ENCODE assay signal across 14 cellular contexts in genomic region chr20:62137092-62137384, GRCh38. TPM values are rescaled to one million over a fixed set of nuclear protein-coding genes. Genes with fewer than 3 reads are reported as not detected.
DNase-seq lines count a peak whose midpoint lies in the region; ATAC-seq and TF ChIP-seq lines count a peak whose summit lies in the region.
"Had no signal": no experiment of that assay in that cellular context is flagged by ENCODE, and none has a peak within 500 bp of the region (broad histone marks: within the 10 kb centered on the region; RNA-seq: fewer than 3 reads in every experiment).

No MANE protein-coding gene starts in this region.

- intact Hi-C loops in activated CD4-positive, alpha-beta T cell treated with anti-CD3 and anti-CD28 coated beads for 36 hours (cut with DNase I, micrococcal nuclease): loop anchor here (1.0 to 5.0 kb wide), 4 partner anchors 70 to 127 kb away; no protein-coding TSS in a partner anchor

- H3K27ac Mint-ChIP-seq in activated CD4-positive, alpha-beta T cell treated with anti-CD3 and anti-CD28 coated beads for 36 hours: peak overlapping the region; percentile 75
- H3K27ac Mint-ChIP-seq in activated T-helper 17 cell treated with anti-CD3 and anti-CD28 coated beads, Interleukin-2, amount 50 U/mL, for 72 hours: peak overlapping the region; percentile 39
- peak overlapping the region in 2 of 3 experiments; percentile 14 to 56 for H3K27ac Mint-ChIP-seq in nephron

- peaks cover 28% of the 10 kb centered on the region for H4K20me1 ChIP-seq in DOHH2 (ENCODE audit: control insufficient read depth, insufficient read depth, low read depth, low read length)

- POLR2A ChIA-PET in activated CD4-positive, alpha-beta T cell treated with anti-CD3 and anti-CD28 coated beads for 36 hours (lab: Charles Lee): no interaction called here

- peaks cover 99% of the 10 kb centered on the region for H3K36me3 ChIP-seq in DOHH2 (ENCODE audit: control insufficient read depth, low read length)

- no peaks in the 10 kb centered on the region for H3K27me3 ChIP-seq in DOHH2 (ENCODE audit: control insufficient read depth, low read length)
- H3K27me3 ChIP-seq: dorsolateral prefrontal cortex had no signal

- H3K9me2 ChIP-seq in DOHH2 (replicated peaks; ENCODE audit: control insufficient read depth, low read length): no peaks in the 10 kb centered on the region

- no peak overlapping the region for H3K27ac ChIP-seq in DOHH2 (ENCODE audit: low read depth, low read length)
- H3K27ac ChIP-seq: A549, thoracic aorta had no signal

- H3K4me3 Mint-ChIP-seq in activated CD4-positive, alpha-beta T cell treated with anti-CD3 and anti-CD28 coated beads for 36 hours: no peak overlapping the region
- no peak overlapping the region for H3K4me3 Mint-ChIP-seq in activated T-helper 17 cell treated with anti-CD3 and anti-CD28 coated beads, Interleukin-2, amount 50 U/mL, for 72 hours
- H3K4me3 Mint-ChIP-seq in nephron: peak overlapping the region in 1 of 3 experiments; percentile 19
- H3K4me3 Mint-ChIP-seq: activated T-cell treated with anti-CD3 and anti-CD28 coated beads, Interleukin-2, amount 50 U/mL, for 72 hours had no signal

- no peaks in the 10 kb centered on the region for H3K27me3 Mint-ChIP-seq in activated CD4-positive, alpha-beta T cell treated with anti-CD3 and anti-CD28 coated beads for 36 hours
- H3K27me3 Mint-ChIP-seq in activated T-helper 17 cell treated with anti-CD3 and anti-CD28 coated beads, Interleukin-2, amount 50 U/mL, for 72 hours: no peaks in the 10 kb centered on the region
- H3K27me3 Mint-ChIP-seq in nephron (ENCODE audit: low read depth): peaks cover 3% of the 10 kb centered on the region

- peaks cover 45% of the 10 kb centered on the region for H3K4me1 Mint-ChIP-seq in activated CD4-positive, alpha-beta T cell treated with anti-CD3 and anti-CD28 coated beads for 36 hours
- H3K4me1 Mint-ChIP-seq in activated T-helper 17 cell treated with anti-CD3 and anti-CD28 coated beads, Interleukin-2, amount 50 U/mL, for 72 hours: peaks cover 27% of the 10 kb centered on the region
- H3K4me1 Mint-ChIP-seq in nephron: peaks cover 18% of the 10 kb centered on the region

- no peak for ATAC-seq in activated CD4-positive, alpha-beta T cell treated with anti-CD3 and anti-CD28 coated beads for 36 hours
- ATAC-seq in activated T-helper 17 cell treated with anti-CD3 and anti-CD28 coated beads, Interleukin-2, amount 50 U/mL, for 72 hours (replicated peaks): no peak

- peaks cover 71% of the 10 kb centered on the region for H3K36me3 Mint-ChIP-seq in activated CD4-positive, alpha-beta T cell treated with anti-CD3 and anti-CD28 coated beads for 36 hours (ENCODE audit: low read depth)
- H3K36me3 Mint-ChIP-seq in activated T-helper 17 cell treated with anti-CD3 and anti-CD28 coated beads, Interleukin-2, amount 50 U/mL, for 72 hours (ENCODE audit: low read depth): peaks cover 100% of the 10 kb centered on the region
- H3K36me3 Mint-ChIP-seq in nephron (ENCODE audit: low read depth): peaks cover 65% of the 10 kb centered on the region

- H3F3A ChIP-seq in DOHH2 (ENCODE audit: control insufficient read depth, insufficient read depth): peaks cover 30% of the 10 kb centered on the region

- H3K4me2 ChIP-seq in DOHH2 (ENCODE audit: low read length): no peak overlapping the region
- H3K4me2 ChIP-seq: A549 had no signal

- CTCF ChIA-PET in activated CD4-positive, alpha-beta T cell treated with anti-CD3 and anti-CD28 coated beads for 36 hours (lab: Charles Lee): interaction anchor here (0.6 to 2.0 kb wide), 8 partner anchors 8 to 1402 kb away, joined by 3 to 15 read pairs (median 5); no protein-coding TSS in a partner anchor

- peak; percentile 34 for TF ChIP-seq CTCF in DOHH2 (IDR thresholded peaks at IDR 0.05; ENCODE audit: low read depth, low read length, poor library complexity, severe bottlenecking)
- TF ChIP-seq CTCF in nephron (IDR thresholded peaks at IDR 0.05; ENCODE audit: unreplicated experiment in 3 of 3): peak in 1 of 3 experiments; percentile 5

- H3K79me2 ChIP-seq in DOHH2 (ENCODE audit: control insufficient read depth, low read length): peaks cover 63% of the 10 kb centered on the region

- no peaks in the 10 kb centered on the region for H3K9me3 Mint-ChIP-seq in activated CD4-positive, alpha-beta T cell treated with anti-CD3 and anti-CD28 coated beads for 36 hours (ENCODE audit: low read depth)
- no peaks in the 10 kb centered on the region for H3K9me3 Mint-ChIP-seq in activated T-helper 17 cell treated with anti-CD3 and anti-CD28 coated beads, Interleukin-2, amount 50 U/mL, for 72 hours
- H3K9me3 Mint-ChIP-seq in nephron: no peaks in the 10 kb centered on the region
- H3K9me3 Mint-ChIP-seq: activated T-cell treated with anti-CD3 and anti-CD28 coated beads, Interleukin-2, amount 50 U/mL, for 72 hours had no signal

- no peak overlapping the region for H3K4me3 ChIP-seq in DOHH2 (ENCODE audit: low read length)
- H3K4me3 ChIP-seq: A549, dorsolateral prefrontal cortex, thoracic aorta had no signal

- DNase-seq in activated CD4-positive, alpha-beta T cell treated with anti-CD3 and anti-CD28 coated beads for 36 hours: no peak
- DNase-seq in activated CD4-positive, alpha-beta T cell treated with anti-CD3 and anti-CD28 coated beads for 1 hour: no peak
- no peak for DNase-seq in NCI-H1436 (lab: John Stamatoyannopoulos, UW)
- no peak for DNase-seq in NCI-H1930 (lab: John Stamatoyannopoulos, UW)
- DNase-seq in middle frontal gyrus (ENCODE audit: extremely low spot score, low spot score): no peak
- DNase-seq: NCI-H187 treated with DMSO at 0.1 percent for 48 hours, NCI-H524 treated with DMSO at 0.1 percent for 48 hours had no signal

- no peaks in the 10 kb centered on the region for H3K9me3 ChIP-seq in DOHH2 (ENCODE audit: control insufficient read depth, insufficient read depth, low read length)
- H3K9me3 ChIP-seq: A549, thoracic aorta had no signal

- peaks cover 19% of the 10 kb centered on the region for H3K4me1 ChIP-seq in DOHH2 (ENCODE audit: control insufficient read depth, low read length)

RNA-seq across cellular contexts. Expression of gene PSMA7, which starts 6.2 kb away (rescaled TPM):
- 100 to 1,000 TPM; 208 to 296 TPM for total RNA-seq in activated CD4-positive, alpha-beta T cell treated with anti-CD3 and anti-CD28 coated beads for 36 hours
- total RNA-seq in activated T-helper 17 cell treated with anti-CD3 and anti-CD28 coated beads, Interleukin-2, amount 50 U/mL, for 72 hours: 100 to 1,000 TPM; 161 to 334 TPM

RNA-seq across cellular contexts. Expression of gene SS18L1, which starts 6.5 kb away (rescaled TPM):
- total RNA-seq in activated CD4-positive, alpha-beta T cell treated with anti-CD3 and anti-CD28 coated beads for 36 hours: 10 to 100 TPM; 14.3 to 16.6 TPM
- total RNA-seq in activated T-helper 17 cell treated with anti-CD3 and anti-CD28 coated beads, Interleukin-2, amount 50 U/mL, for 72 hours: 10 to 100 TPM; 16.5 to 17.9 TPM

RNA-seq across cellular contexts. Expression of gene LSM14B, which starts 14.8 kb away (rescaled TPM):
- total RNA-seq in activated CD4-positive, alpha-beta T cell treated with anti-CD3 and anti-CD28 coated beads for 36 hours: 10 to 100 TPM; 38.7 TPM
- total RNA-seq in activated T-helper 17 cell treated with anti-CD3 and anti-CD28 coated beads, Interleukin-2, amount 50 U/mL, for 72 hours: 10 to 100 TPM; 25.1 to 29.8 TPM

RNA-seq across cellular contexts. Expression of gene MTG2, which starts 45.8 kb away (rescaled TPM):
- total RNA-seq in activated CD4-positive, alpha-beta T cell treated with anti-CD3 and anti-CD28 coated beads for 36 hours: 10 to 100 TPM; 38.0 to 44.9 TPM
- 10 to 100 TPM; 19.7 to 40.2 TPM for total RNA-seq in activated T-helper 17 cell treated with anti-CD3 and anti-CD28 coated beads, Interleukin-2, amount 50 U/mL, for 72 hours
